In the genomic region with DNA sequence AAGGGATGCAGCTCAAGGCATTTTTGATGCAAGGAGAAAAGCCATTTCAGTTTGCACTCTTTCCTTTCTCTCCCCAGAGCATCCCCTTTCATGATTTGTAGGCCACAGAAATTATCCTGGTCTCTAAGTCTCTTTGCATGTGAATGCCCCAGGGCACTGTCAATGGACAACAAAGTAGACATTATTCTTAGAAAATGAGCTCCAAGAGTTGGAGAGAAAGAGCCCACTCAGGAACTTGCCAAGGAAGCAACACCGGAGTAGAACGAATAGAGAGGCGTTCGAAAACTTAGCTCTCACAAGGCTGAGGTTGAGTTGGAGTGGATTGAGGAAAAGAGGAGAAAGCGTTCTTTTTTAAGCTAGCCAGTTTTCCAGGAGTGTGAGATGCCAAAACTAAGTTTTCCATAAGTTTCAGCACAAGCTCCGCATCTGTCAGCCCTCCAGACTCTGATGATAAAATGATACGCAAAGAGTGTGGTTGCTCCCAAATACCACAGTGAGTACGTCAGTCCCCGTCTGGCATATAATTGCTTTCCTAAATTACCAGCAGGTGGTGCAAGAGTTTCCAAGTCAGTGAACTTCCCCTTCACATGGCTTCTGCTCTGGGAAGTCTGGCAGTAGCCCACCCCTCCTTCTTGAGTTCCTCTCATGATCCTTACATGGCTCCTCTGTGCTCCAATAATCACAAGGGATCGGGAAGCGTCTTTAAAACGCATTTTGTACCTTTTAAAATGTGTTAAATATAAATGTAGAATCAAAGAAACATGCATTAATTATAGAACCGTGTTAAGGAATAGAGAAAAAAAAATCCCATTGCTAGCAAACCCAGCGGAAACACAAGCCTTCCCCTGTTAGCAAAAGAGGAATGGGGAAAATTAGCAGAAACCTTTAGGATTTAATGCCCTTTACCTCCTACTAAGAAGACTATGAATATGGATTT, we compare ENCODE assay signal across 8 cellular contexts.
A peak's percentile ranks its signal among the peaks of the same experiment; 100 is the strongest.
DNase-seq lines count a peak whose midpoint lies in the region; ATAC-seq and TF ChIP-seq lines count a peak whose summit lies in the region.

No MANE protein-coding gene starts in this region.

- H3K4me3 Mint-ChIP-seq in activated CD4-positive, alpha-beta T cell treated with anti-CD3 and anti-CD28 coated beads, Interleukin-2, amount 10 ng/mL, durations not matched to agents 24 days and 14 days: no peak overlapping the region
- no peak overlapping the region for H3K4me3 Mint-ChIP-seq in nephron

- peaks cover 2% of the 10 kb centered on the region; the same call in 1 of the 2 replicates for H3K27me3 ChIP-seq in HAP-1 (ENCODE audit: low read depth)

- H3K4me1 ChIP-seq in HAP-1: no peaks in the 10 kb centered on the region

- ATAC-seq in SK-N-SH treated with all-trans-retinoic acid at 6 μM for 48 hours: peak; percentile 72

- in situ Hi-C loops in HAP-1 (cut with MboI; ENCODE audit: low sequenced_read_pairs): no loop called here

- no peaks in the 10 kb centered on the region for H3K27me3 Mint-ChIP-seq in activated CD4-positive, alpha-beta T cell treated with anti-CD3 and anti-CD28 coated beads, Interleukin-2, amount 10 ng/mL, durations not matched to agents 24 days and 14 days
- H3K27me3 Mint-ChIP-seq in nephron (ENCODE audit: low read depth): peaks cover 8% of the 10 kb centered on the region

- no peaks in the 10 kb centered on the region for H3K9me3 ChIP-seq in HAP-1

- H3K4me1 Mint-ChIP-seq in activated CD4-positive, alpha-beta T cell treated with anti-CD3 and anti-CD28 coated beads, Interleukin-2, amount 10 ng/mL, durations not matched to agents 24 days and 14 days: no peaks in the 10 kb centered on the region
- H3K4me1 Mint-ChIP-seq in nephron: no peaks in the 10 kb centered on the region

- no peaks in the 10 kb centered on the region for H3K9me3 Mint-ChIP-seq in activated CD4-positive, alpha-beta T cell treated with anti-CD3 and anti-CD28 coated beads, Interleukin-2, amount 10 ng/mL, durations not matched to agents 24 days and 14 days
- no peaks in the 10 kb centered on the region for H3K9me3 Mint-ChIP-seq in nephron

- intact Hi-C loops in activated CD4-positive, alpha-beta T cell treated with anti-CD3 and anti-CD28 coated beads, Interleukin-2, amount 10 ng/mL, durations not matched to agents 24 days and 14 days (cut with micrococcal nuclease): loop anchor here (2.0 to 5.0 kb wide), 2 partner anchors 851 to 1249 kb away; no protein-coding TSS in a partner anchor

- H3K36me3 ChIP-seq in HAP-1 (replicated peaks): no peaks in the 10 kb centered on the region

- H3K36me3 Mint-ChIP-seq in activated CD4-positive, alpha-beta T cell treated with anti-CD3 and anti-CD28 coated beads, Interleukin-2, amount 10 ng/mL, durations not matched to agents 24 days and 14 days (ENCODE audit: low read depth): no peaks in the 10 kb centered on the region
- no peaks in the 10 kb centered on the region for H3K36me3 Mint-ChIP-seq in nephron (ENCODE audit: low read depth)

- H3K27ac Mint-ChIP-seq in activated CD4-positive, alpha-beta T cell treated with anti-CD3 and anti-CD28 coated beads, Interleukin-2, amount 10 ng/mL, durations not matched to agents 24 days and 14 days: no peak overlapping the region
- H3K27ac Mint-ChIP-seq in nephron: no peak overlapping the region

- H3K4me3 ChIP-seq in HAP-1: no peak overlapping the region

- peak; percentile 63 for DNase-seq in activated CD4-positive, alpha-beta T cell treated with anti-CD3 and anti-CD28 coated beads, Interleukin-2, amount 10 ng/mL, durations not matched to agents 24 days and 14 days
- no peak for DNase-seq in activated CD4-positive, alpha-beta T cell treated with anti-CD3 and anti-CD28 coated beads for 1 hour
- peak; percentile 48 to 52 for DNase-seq in HAP-1 (ENCODE audit: low spot score in 2 of 2)
- DNase-seq in NCI-H1092 (lab: John Stamatoyannopoulos, UW): peak; percentile 52
- DNase-seq in fibroblast of peridontal ligament (ENCODE audit: extremely low read depth): peak; percentile 68
- DNase-seq in 8988T: no peak

- TF ChIP-seq CTCF in nephron (IDR thresholded peaks at IDR 0.05; ENCODE audit: unreplicated experiment in 3 of 3): peak; percentile 61 to 67 (median 64)

TF ChIP-seq in SK-N-SH treated with all-trans-retinoic acid at 6 μM for 48 hours, 23 proteins besides CTCF, POLR2A, EP300 and RAD21:
- TF ChIP-seq SNAI2 (CRISPR knock-in tag; IDR thresholded peaks at IDR 0.05) (no peak), CSDC2 (CRISPR knock-in tag; IDR thresholded peaks at IDR 0.05) (0 out of 2 replicates have a peak, but pooled peaks have one; percentile 19), ZFP30 (CRISPR knock-in tag; IDR thresholded peaks at IDR 0.05) (no peak)
- TF ChIP-seq, protein P1, sequence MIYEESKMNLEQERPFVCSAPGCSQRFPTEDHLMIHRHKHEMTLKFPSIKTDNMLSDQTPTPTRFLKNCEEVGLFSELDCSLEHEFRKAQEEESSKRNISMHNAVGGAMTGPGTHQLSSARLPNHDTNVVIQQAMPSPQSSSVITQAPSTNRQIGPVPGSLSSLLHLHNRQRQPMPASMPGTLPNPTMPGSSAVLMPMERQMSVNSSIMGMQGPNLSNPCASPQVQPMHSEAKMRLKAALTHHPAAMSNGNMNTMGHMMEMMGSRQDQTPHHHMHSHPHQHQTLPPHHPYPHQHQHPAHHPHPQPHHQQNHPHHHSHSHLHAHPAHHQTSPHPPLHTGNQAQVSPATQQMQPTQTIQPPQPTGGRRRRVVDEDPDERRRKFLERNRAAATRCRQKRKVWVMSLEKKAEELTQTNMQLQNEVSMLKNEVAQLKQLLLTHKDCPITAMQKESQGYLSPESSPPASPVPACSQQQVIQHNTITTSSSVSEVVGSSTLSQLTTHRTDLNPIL (CRISPR knock-in tag; IDR thresholded peaks at IDR 0.05; ENCODE audit: low read depth): peak; percentile 44; the same call in 1 of the 2 replicates

Comparison
In these comparisons a context has a peak if more than half of its experiments do, and no peak if none do; other contexts are left out.
1. DNase-seq: peak in activated CD4-positive, alpha-beta T cell treated with anti-CD3 and anti-CD28 coated beads, Interleukin-2, amount 10 ng/mL, durations not matched to agents 24 days and 14 days (single experiment), HAP-1 (2 of 2), NCI-H1092 (single experiment) and fibroblast of peridontal ligament (single experiment); none in activated CD4-positive, alpha-beta T cell treated with anti-CD3 and anti-CD28 coated beads for 1 hour (single experiment) and 8988T (single experiment).